ENCODE assay signal across 25 cellular contexts in genomic region chr7:4513450-4513849, GRCh38.
"Had no signal": no experiment of that assay in that cellular context is flagged by ENCODE, and none has a peak within 500 bp of the region (broad histone marks: within the 10 kb centered on the region; RNA-seq: fewer than 3 reads in every experiment).

No MANE protein-coding gene starts in this region.

- ATAC-seq: naive thymus-derived CD8-positive, alpha-beta T cell; natural killer cell treated with Interleukin-12 subunit alpha and Interleukin-12 subunit beta and Interleukin-15 and Interleukin-18, amount 100 ng/mL, for 72 hours; pancreas; psoas muscle; right cardiac atrium; right lobe of liver; stimulated activated memory B cell treated with anti-CD40 and anti-IgM and Interleukin-4, amounts not matched to agents 10 μg/mL and 1 μg/mL and 100 μg/mL, for 72 hours; stimulated activated naive CD8-positive, alpha-beta T cell treated with anti-CD3 and anti-CD28 coated beads, Interleukin-15, amount 100 ng/mL, for 72 hours; stimulated activated naive CD8-positive, alpha-beta T cell treated with anti-CD3 and anti-CD28 coated beads, Interleukin-15, Interleukin-2, amounts not matched to agents 100 U/mL and 50 U/mL, for 24 hours; upper lobe of right lung had no signal

- DNase-seq: naive B cell; naive thymus-derived CD8-positive, alpha-beta T cell; nephron progenitor cell; nucleus accumbens; pancreas; psoas muscle; right cardiac atrium; right lobe of liver; spleen; stimulated activated CD4-positive, alpha-beta T cell treated with anti-CD3 and anti-CD28 coated beads, Interleukin-12 subunit alpha, Interleukin-12 subunit beta, amount 100 ng/mL, for 4 hours; stimulated activated CD4-positive, alpha-beta T cell treated with anti-CD3 and anti-CD28 coated beads, Interleukin-1b, Interleukin-23, amount 100 ng/mL, for 48 hours; stimulated activated CD4-positive, alpha-beta T cell treated with anti-CD3 and anti-CD28 coated beads, Interleukin-4, amount 100 ng/mL, for 1 hour; stimulated activated CD4-positive, alpha-beta T cell treated with anti-CD3 and anti-CD28 coated beads, Interleukin-4, amount 100 ng/mL, for 4 hours; stimulated activated CD8-positive, alpha-beta memory T cell treated with anti-CD3 and anti-CD28 coated beads, Interleukin-4, amount 100 ng/mL, for 48 hours; stimulated activated naive CD4-positive, alpha-beta T cell; stimulated activated naive CD8-positive, alpha-beta T cell treated with anti-CD3 and anti-CD28 coated beads, Interleukin-15, amount 100 ng/mL, for 72 hours; stimulated activated naive CD8-positive, alpha-beta T cell treated with anti-CD3 and anti-CD28 coated beads, Interleukin-15, Interleukin-2, amounts not matched to agents 100 U/mL and 50 U/mL, for 24 hours; substantia nigra; testis; tibial artery; transverse colon; upper lobe of right lung; uterus had no signal
